8 cellular contexts compared by ENCODE assay signal in genomic region chr6:138588805-138589434, GRCh38.
DNase-seq lines count a peak whose midpoint lies in the region; ATAC-seq and TF ChIP-seq lines count a peak whose summit lies in the region.

No MANE protein-coding gene starts in this region.

- no peaks in the 10 kb centered on the region for H3K27me3 ChIP-seq in H7 (ENCODE audit: control insufficient read depth, insufficient read depth, low read length)
- H3K27me3 ChIP-seq in kidney epithelial cell (ENCODE audit: control insufficient read depth, insufficient read depth, low read length) = no peaks in the 10 kb centered on the region

- TF ChIP-seq CTCF in WI38 (IDR thresholded peaks at IDR 0.05; ENCODE audit: low read depth, low read length) (peak; percentile 85), kidney epithelial cell (IDR thresholded peaks at IDR 0.05; ENCODE audit: insufficient read depth, low read length, poor library complexity, severe bottlenecking) (peak; percentile 88)

- no peak overlapping the region for H3K27ac ChIP-seq in caudate nucleus (ENCODE audit: low read depth, low read length)

- H3K4me3 ChIP-seq in H7 (ENCODE audit: insufficient read depth, low read depth, low read length) (no peak overlapping the region), WI38 (ENCODE audit: low read depth, low read length) (no peak overlapping the region), kidney epithelial cell (ENCODE audit: low read depth, low read length) (no peak overlapping the region)

- DNase-seq in COLO668 (lab: John Stamatoyannopoulos, UW; ENCODE audit: unreplicated experiment) (peak; percentile 24), H7 (peak; percentile 71), NCI-H2171 treated with DMSO at 0.1 percent for 48 hours (lab: John Stamatoyannopoulos, UW) (peak; percentile 93), caudate nucleus (lab: John Stamatoyannopoulos, UW) (peak in 38 of 61 donors; percentile 9 to 73 (median 26)), kidney epithelial cell (ENCODE audit: low read depth) (peak; percentile 25)
- peak; percentile 57 to 63 for DNase-seq in stimulated activated CD4-positive, alpha-beta T cell treated with anti-CD3 and anti-CD28 coated beads, Interleukin-2, amount 100 ng/mL, for 48 hours

- H3K36me3 ChIP-seq in H7 (replicated peaks; ENCODE audit: control insufficient read depth, insufficient read depth, low read length) (no peaks in the 10 kb centered on the region), kidney epithelial cell (ENCODE audit: control insufficient read depth, insufficient read depth, low read length) (no peaks in the 10 kb centered on the region)

- no peak for ATAC-seq in HG03175 (IDR thresholded peaks at IDR 0.05; ENCODE audit: unreplicated experiment)

Comparison
In these comparisons a context has a peak if more than half of its experiments do, and no peak if none do; other contexts are left out.
1. DNase-seq: peak in every context shown above with its lines; median percentile 93 in NCI-H2171 treated with DMSO at 0.1 percent for 48 hours; 71 in H7; 60 in stimulated activated CD4-positive, alpha-beta T cell treated with anti-CD3 and anti-CD28 coated beads, Interleukin-2, amount 100 ng/mL, for 48 hours; 26 in caudate nucleus; 25 in kidney epithelial cell; 24 in COLO668.